In the genomic region with DNA sequence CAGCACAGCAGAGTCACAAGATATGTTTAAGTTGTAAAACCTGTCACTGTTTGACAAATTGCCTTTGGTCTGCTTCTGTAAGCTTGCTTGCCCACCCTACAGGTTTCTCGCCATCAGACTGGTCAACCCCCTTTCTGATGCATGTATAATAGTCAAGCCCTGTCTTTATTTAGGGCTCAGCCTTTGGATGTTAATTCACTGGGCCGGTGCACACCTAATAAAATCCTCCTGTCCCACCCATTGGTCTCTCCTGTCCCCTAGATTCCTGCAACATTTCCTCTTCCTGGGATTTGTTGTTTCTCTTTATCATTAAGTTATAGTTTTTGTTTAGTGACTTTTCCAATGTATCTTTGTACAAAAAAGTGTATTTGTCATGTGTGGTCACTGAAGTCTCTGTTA, we compare ENCODE assay signal across 23 cellular contexts. TPM values are rescaled to one million over a fixed set of nuclear protein-coding genes. Genes with fewer than 3 reads are reported as not detected.
DNase-seq lines count a peak whose midpoint lies in the region; ATAC-seq and TF ChIP-seq lines count a peak whose summit lies in the region.
"Had no signal": no experiment of that assay in that cellular context is flagged by ENCODE, and none has a peak within 500 bp of the region (broad histone marks: within the 10 kb centered on the region; RNA-seq: fewer than 3 reads in every experiment).

No MANE protein-coding gene starts in this region.

- DNase-seq in OCI-M1 (lab: John Stamatoyannopoulos, UW), result peak; percentile 39
- DNase-seq in hepatocyte (ENCODE audit: low spot score), result no peak
- no peak for DNase-seq in activated naive CD8-positive, alpha-beta T cell treated with anti-CD3 and anti-CD28 coated beads for 36 hours
- DNase-seq: 8988T; ACHN; BE2C; C1 segment of cervical spinal cord; CD4-positive, alpha-beta memory T cell; CD4-positive, CD25-positive, alpha-beta regulatory T cell; CD8-positive, alpha-beta memory T cell; COR-L47; DMS 273 treated with DMSO at 0.1 percent for 48 hours; DMS153; DMS79; DND-41; EL; GDM1 had no signal

- no peak for ATAC-seq in GM18511 (IDR thresholded peaks at IDR 0.05; ENCODE audit: unreplicated experiment)
- ATAC-seq in HG03108 (IDR thresholded peaks at IDR 0.05; ENCODE audit: unreplicated experiment), result no peak
- ATAC-seq: GM12878 had no signal

- no peaks in the 10 kb centered on the region for H3K4me1 ChIP-seq in HEK293 (ENCODE audit: control insufficient read depth, insufficient read depth, low read length)
- no peaks in the 10 kb centered on the region for H3K4me1 ChIP-seq in hepatocyte (ENCODE audit: insufficient read depth)
- H3K4me1 ChIP-seq: BE2C, BLaER1 had no signal

- H3K4me3 ChIP-seq in HEK293 (ENCODE audit: low read depth, low read length) (no peak overlapping the region), hepatocyte (no peak overlapping the region)
- H3K4me3 ChIP-seq: BLaER1, GM12878 had no signal

- TF ChIP-seq CTCF in HEK293 (tag by site-specific recombination; IDR thresholded peaks at IDR 0.05) (no peak), hepatocyte (IDR thresholded peaks at IDR 0.05; ENCODE audit: poor library complexity) (no peak)

- H3K27ac ChIP-seq in HEK293 (ENCODE audit: extremely low read depth, low read depth, low read length) (no peak overlapping the region), hepatocyte (peak overlapping the region; percentile 9)
- H3K27ac ChIP-seq: BLaER1 had no signal

- no peaks in the 10 kb centered on the region for H3K79me2 ChIP-seq in hepatocyte

- no peak overlapping the region for H2AFZ ChIP-seq in hepatocyte

- H3K27ac Mint-ChIP-seq in activated naive CD8-positive, alpha-beta T cell treated with anti-CD3 and anti-CD28 coated beads for 36 hours, result no peak overlapping the region
- H3K27ac Mint-ChIP-seq: CD14-positive monocyte; CD4-positive, alpha-beta memory T cell; CD4-positive, CD25-positive, alpha-beta regulatory T cell; CD8-positive, alpha-beta memory T cell had no signal

- 57% methylated on average over 2 of the region's 2 CpGs for WGBS in hepatocyte (ENCODE audit: low lambda C conversion rate, missing lambda C conversion rate)

- peaks cover 1% of the 10 kb centered on the region for H3K9me3 Mint-ChIP-seq in activated naive CD8-positive, alpha-beta T cell treated with anti-CD3 and anti-CD28 coated beads for 36 hours

- no peaks in the 10 kb centered on the region for H3K9me2 ChIP-seq in hepatocyte (replicated peaks; ENCODE audit: insufficient read depth)

- POLR2A ChIA-PET in HEK293 (lab: Yijun Ruan, JAX), result no interaction called here

- no peak overlapping the region for H3K4me2 ChIP-seq in hepatocyte
- H3K4me2 ChIP-seq: BLaER1 had no signal

- H3K36me3 ChIP-seq in HEK293 (ENCODE audit: control insufficient read depth in 2 of 2, insufficient read depth in 1 of 2, low read length in 2 of 2), result no peaks in the 10 kb centered on the region
- no peaks in the 10 kb centered on the region for H3K36me3 ChIP-seq in hepatocyte (replicated peaks; ENCODE audit: insufficient read depth, low read depth)
- H3K36me3 ChIP-seq: BE2C, BLaER1 had no signal

- CTCF ChIA-PET in HEK293 (lab: Yijun Ruan, JAX), result interaction anchor here (0.9 kb wide), 1 partner anchor 38 kb away, joined by 3 read pairs; the partner anchor contains the start of gene GLUD2

- H3K36me3 Mint-ChIP-seq in activated naive CD8-positive, alpha-beta T cell treated with anti-CD3 and anti-CD28 coated beads for 36 hours, result no peaks in the 10 kb centered on the region
- H3K36me3 Mint-ChIP-seq: CD14-positive monocyte; CD4-positive, CD25-positive, alpha-beta regulatory T cell; CD8-positive, alpha-beta memory T cell had no signal

- no peaks in the 10 kb centered on the region for H3K27me3 ChIP-seq in hepatocyte
- H3K27me3 ChIP-seq: BE2C, BLaER1 had no signal

- H4K20me1 ChIP-seq in hepatocyte (ENCODE audit: insufficient read depth, poor library complexity, severe bottlenecking), result no peaks in the 10 kb centered on the region
- H4K20me1 ChIP-seq: BLaER1 had no signal

- H3K9me3 ChIP-seq in HEK293 (ENCODE audit: control insufficient read depth, insufficient read depth, low read depth, low read length) (no peaks in the 10 kb centered on the region), hepatocyte (ENCODE audit: low read depth) (no peaks in the 10 kb centered on the region)
- H3K9me3 ChIP-seq: BE2C had no signal

- H3K4me3 Mint-ChIP-seq in activated naive CD8-positive, alpha-beta T cell treated with anti-CD3 and anti-CD28 coated beads for 36 hours, result no peak overlapping the region
- H3K4me3 Mint-ChIP-seq: CD14-positive monocyte; CD4-positive, alpha-beta memory T cell; CD4-positive, CD25-positive, alpha-beta regulatory T cell; CD8-positive, alpha-beta memory T cell had no signal

- no peaks in the 10 kb centered on the region for H3K4me1 Mint-ChIP-seq in activated naive CD8-positive, alpha-beta T cell treated with anti-CD3 and anti-CD28 coated beads for 36 hours
- H3K4me1 Mint-ChIP-seq: CD14-positive monocyte; CD4-positive, alpha-beta memory T cell; CD4-positive, CD25-positive, alpha-beta regulatory T cell; CD8-positive, alpha-beta memory T cell had no signal

- H3K27me3 Mint-ChIP-seq in activated naive CD8-positive, alpha-beta T cell treated with anti-CD3 and anti-CD28 coated beads for 36 hours, result no peaks in the 10 kb centered on the region
- H3K27me3 Mint-ChIP-seq: CD4-positive, CD25-positive, alpha-beta regulatory T cell had no signal

TF ChIP-seq in HEK293, 187 proteins besides CTCF, POLR2A, EP300 and RAD21:
- TF ChIP-seq SETDB1 (IDR thresholded peaks at IDR 0.05; ENCODE audit: insufficient read length, low read length), result peak; percentile 68
- TF ChIP-seq TRIM28 (IDR thresholded peaks at IDR 0.05; ENCODE audit: borderline replicate concordance, low read length), result peak; percentile 72; the same call in 1 of the 2 replicates
- no peak for TF ChIP-seq SP2 (tag by site-specific recombination; IDR thresholded peaks at IDR 0.05)
TF ChIP-seq in HEK293: peak in this region for 2.

RNA-seq across cellular contexts. Expression of gene GLUD2, which starts 38.2 kb away (rescaled TPM):
- total RNA-seq in hepatocyte, result 12.6 and 15.2 TPM in 2 replicates
- polyA plus RNA-seq in hepatocyte, result 3.0 and 4.4 TPM in 2 replicates
- under 1 TPM; 0.14 to 0.21 TPM for total RNA-seq in activated naive CD8-positive, alpha-beta T cell treated with anti-CD3 and anti-CD28 coated beads for 36 hours

Comparison
In these comparisons a context has a peak if more than half of its experiments do, and no peak if none do; other contexts are left out.
1. RNA of gene GLUD2, which starts 38.2 kb away (total RNA-seq): 12.6 to 15.2 TPM in hepatocyte; 0.14 to 0.21 TPM in activated naive CD8-positive, alpha-beta T cell treated with anti-CD3 and anti-CD28 coated beads for 36 hours; every median in the first group is over 10 times any median in the second.